8 cellular contexts compared by ENCODE assay signal in the genomic region with DNA sequence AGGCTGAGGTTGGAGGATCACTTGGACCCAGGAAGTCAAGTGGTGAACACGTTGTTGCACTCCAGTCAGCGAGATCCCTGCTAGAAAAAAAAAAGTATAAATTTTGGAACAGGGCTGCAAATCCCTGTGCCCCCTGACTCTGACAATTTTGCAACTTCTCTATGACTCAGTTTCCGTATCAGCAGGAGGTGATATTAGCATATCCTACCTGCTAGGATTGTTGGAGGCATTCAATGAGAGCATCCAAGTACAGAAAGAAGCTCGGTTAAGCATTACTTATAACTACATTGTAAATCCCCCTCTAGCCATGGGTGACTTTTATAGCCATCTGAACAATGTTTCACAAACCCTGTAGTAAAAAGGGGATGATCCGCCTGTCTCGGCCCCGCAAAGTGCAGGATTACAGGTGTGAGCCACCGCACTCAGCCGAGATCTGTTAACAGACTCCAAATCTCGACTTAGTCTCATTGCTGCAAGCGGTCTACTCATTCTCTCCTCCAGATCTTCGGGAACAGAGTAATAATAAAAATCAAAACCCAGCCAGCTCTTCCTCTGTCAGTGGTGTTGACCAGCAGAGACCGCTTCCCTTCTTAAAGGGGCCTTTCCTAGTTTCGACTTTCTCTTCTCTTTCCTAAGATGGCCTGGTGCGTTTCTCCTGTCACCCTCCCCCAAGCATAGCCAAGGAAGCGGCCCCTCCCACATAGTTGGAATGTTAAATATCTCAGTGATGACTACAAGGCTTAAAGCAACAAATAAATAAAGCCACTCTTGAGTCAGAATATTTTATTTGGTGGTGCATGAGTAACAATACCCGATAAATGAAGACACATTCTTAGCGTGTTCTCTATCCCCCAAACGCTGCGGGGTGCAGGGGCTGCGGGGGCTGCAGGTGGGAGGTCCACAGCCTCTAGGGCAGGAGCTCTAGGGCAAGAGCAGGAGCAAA. TPM values are rescaled to one million over a fixed set of nuclear protein-coding genes. Genes with fewer than 3 reads are reported as not detected.
DNase-seq lines count a peak whose midpoint lies in the region; ATAC-seq, FAIRE-seq and TF ChIP-seq lines count a peak whose summit lies in the region.

No MANE protein-coding gene starts in this region.

- H2AFZ ChIP-seq in K562 (ENCODE audit: low read depth, low read length) = peak overlapping the region; percentile 35; the same call in 1 of the 2 replicates

- H3K4me2 ChIP-seq in K562 (ENCODE audit: insufficient read depth, low read length) = no peak overlapping the region; the same call in 1 of the 2 replicates

- H3K27me3 Mint-ChIP-seq in stimulated activated naive CD8-positive, alpha-beta T cell treated with anti-CD3 and anti-CD28 coated beads, Interleukin-15, amount 100 ng/mL, for 72 hours = no peaks in the 10 kb centered on the region

- intact Hi-C loops in K562 (cut with micrococcal nuclease) = no loop called here

- peak overlapping the region; percentile 90 for H3K27ac ChIP-seq in HUES64 (ENCODE audit: low read depth, low read length)
- H3K27ac ChIP-seq in K562 (ENCODE audit: extremely low read depth, low read depth, low read length) = no peak overlapping the region

- no peaks in the 10 kb centered on the region for H3K9me1 ChIP-seq in K562 (ENCODE audit: control insufficient read depth, insufficient read depth, low read length)

- no peak for TF ChIP-seq RAD21 in K562 (CRISPR knock-in tag; conservative IDR thresholded peaks at IDR 0.05 in 1 of 2, IDR thresholded peaks at IDR 0.05 in 1 of 2)

- ATAC-seq in K562 (no peak), HG02623 (IDR thresholded peaks at IDR 0.05; ENCODE audit: unreplicated experiment) (no peak)
- no peak for ATAC-seq in stimulated activated naive CD8-positive, alpha-beta T cell treated with anti-CD3 and anti-CD28 coated beads, Interleukin-15, amount 100 ng/mL, for 72 hours

- H3K4me3 ChIP-seq in HUES64 (ENCODE audit: low read length) = peak overlapping the region; percentile 65
- H3K4me3 ChIP-seq in K562 = no peak overlapping the region

- H3K27me3 ChIP-seq in HUES64 (ENCODE audit: insufficient read depth, low read length) (no peaks in the 10 kb centered on the region), K562 (ENCODE audit: control insufficient read depth in 2 of 2, insufficient read depth in 2 of 2, low read length in 2 of 2) (peaks cover 0 to 4% of the 10 kb centered on the region in 2 experiments; a peak in 1 of 5 replicates)

- POLR2A ChIA-PET in K562 (lab: Yijun Ruan, JAX) = interaction anchor here (0.6 to 1.6 kb wide), 5 partner anchors 10 to 83 kb away, joined by 3 to 6 read pairs (median 3); no protein-coding TSS in a partner anchor

- H3K4me3 Mint-ChIP-seq in stimulated activated naive CD8-positive, alpha-beta T cell treated with anti-CD3 and anti-CD28 coated beads, Interleukin-15, amount 100 ng/mL, for 72 hours = peak overlapping the region; percentile 90 to 98

- H3K9ac ChIP-seq in HUES64 (ENCODE audit: low read depth, low read length) = peak overlapping the region; percentile 66
- no peak overlapping the region for H3K9ac ChIP-seq in K562 (ENCODE audit: insufficient read depth in 1 of 2, low read depth in 2 of 2, low read length in 2 of 2)

- H3K9me3 Mint-ChIP-seq in stimulated activated naive CD8-positive, alpha-beta T cell treated with anti-CD3 and anti-CD28 coated beads, Interleukin-15, amount 100 ng/mL, for 72 hours = no peaks in the 10 kb centered on the region

- in situ Hi-C loops in K562 (cut with MboI) = no loop called here

- BruUV-seq in K562 (replicated peaks; lab: Mats Ljungman, UMichigan) = no TSS peak

- WGBS in HUES64 = 5% methylated on average over 20 of the region's 21 CpGs
- WGBS in K562 (ENCODE audit: insufficient coverage, low coverage, missing lambda C conversion rate) = 39% methylated on average over 20 of the region's 21 CpGs

- no peaks in the 10 kb centered on the region for H3K36me3 ChIP-seq in HUES64 (ENCODE audit: insufficient read depth, low read length)
- no peaks in the 10 kb centered on the region for H3K36me3 ChIP-seq in K562 (ENCODE audit: control insufficient read depth, insufficient read depth, low read length)

- peaks cover 38% of the 10 kb centered on the region for H3K4me1 Mint-ChIP-seq in stimulated activated naive CD8-positive, alpha-beta T cell treated with anti-CD3 and anti-CD28 coated beads, Interleukin-15, amount 100 ng/mL, for 72 hours

- CTCF ChIA-PET in K562 (lab: Yijun Ruan, JAX; ENCODE audit: low intra/inter-chr PET ratio) = no interaction called here

- DNase-seq in AG20443 (ENCODE audit: low spot score) (peak; percentile 93), K562 (ENCODE audit: extremely low read depth in 1 of 4, low spot score in 3 of 4) (peak in 1 of 4 experiments; percentile 17), islet precursor cell (peak; percentile 87), NCI-H510A (lab: John Stamatoyannopoulos, UW) (no peak), NCI-H2171 treated with DMSO at 0.1 percent for 48 hours (lab: John Stamatoyannopoulos, UW) (no peak)
- no peak for DNase-seq in stimulated activated naive CD8-positive, alpha-beta T cell treated with anti-CD3 and anti-CD28 coated beads, Interleukin-15, amount 100 ng/mL, for 72 hours

- no peaks in the 10 kb centered on the region for H3K79me2 ChIP-seq in K562 (ENCODE audit: control insufficient read depth, insufficient read depth, low read length)

- H3K4me1 ChIP-seq in HUES64 (ENCODE audit: insufficient read depth, low read length) (peaks cover 13% of the 10 kb centered on the region; the same call in 1 of the 2 replicates), K562 (replicated peaks in 1 of 2; ENCODE audit: control insufficient read depth in 2 of 2, insufficient read depth in 2 of 2, low read length in 2 of 2) (peaks cover 3 to 12% of the 10 kb centered on the region in 2 experiments; a peak in 4 of 5 replicates)

- TF ChIP-seq POLR2A in K562 (conservative IDR thresholded peaks at IDR 0.05) = no peak

- no peak for TF ChIP-seq CTCF in K562 (IDR thresholded peaks at IDR 0.05 in 2 of 3, conservative IDR thresholded peaks at IDR 0.05 in 1 of 3; ENCODE audit: insufficient read depth in 2 of 3, low read depth in 1 of 3, low read length in 3 of 3)

- TF ChIP-seq EP300 in K562 (IDR thresholded peaks at IDR 0.05; ENCODE audit: low read length) = no peak

- no peak overlapping the region for H3K27ac Mint-ChIP-seq in stimulated activated naive CD8-positive, alpha-beta T cell treated with anti-CD3 and anti-CD28 coated beads, Interleukin-15, amount 100 ng/mL, for 72 hours

- no peak for FAIRE-seq in K562 (lab: Jason Lieb, UNC)

- no peaks in the 10 kb centered on the region for H4K20me1 ChIP-seq in K562 (replicated peaks; ENCODE audit: control insufficient read depth, insufficient read depth, low read length)

- no peaks in the 10 kb centered on the region for H3K9me3 ChIP-seq in HUES64 (ENCODE audit: insufficient read depth, low read depth, low read length)
- H3K9me3 ChIP-seq in K562 (replicated peaks; ENCODE audit: control insufficient read depth, insufficient read depth, low read depth, low read length) = no peaks in the 10 kb centered on the region

TF ChIP-seq in K562, 482 proteins besides CTCF, POLR2A, EP300 and RAD21:
- TF ChIP-seq NRF1 (conservative IDR thresholded peaks at IDR 0.05 in 1 of 2, IDR thresholded peaks at IDR 0.05 in 1 of 2) = no peak
TF ChIP-seq in K562: peak in this region for 0.

RNA-seq across cellular contexts. Expression of a gene that starts 10.3 kb away (rescaled TPM):
- 15.9 TPM for polyA plus RNA-seq in HUES64 (2013, experiment 1 of 2)
- 15.2 TPM for polyA plus RNA-seq in HUES64 (2013, experiment 2 of 2)
- total RNA-seq in K562 (2011; cell fraction: chromatin; rRNA removed; ENCODE audit: low replicate concordance) = 9.5 and 15.2 TPM in 2 replicates
- 8.5 and 9.6 TPM in 2 replicates for total RNA-seq in K562 (2011; cell fraction: nucleolus; rRNA removed)
- 8.5 and 11.8 TPM in 2 replicates for total RNA-seq in K562 (2011; cell fraction: nucleoplasm; rRNA removed)
- 1.0 and 1.2 TPM in 2 replicates for total RNA-seq in K562 (2014; rRNA removed)
- total RNA-seq in K562 (2014; rRNA removed; fragmentation: Illumina TruSeq; extraction: Trizol) = 0.87 and 1.6 TPM in 2 replicates
- total RNA-seq in K562 (2015; rRNA removed; fragmentation: Illumina TruSeq; extraction: Trizol) = 1.4 and 1.5 TPM in 2 replicates
- 8.8 and 9.0 TPM in 2 replicates for total RNA-seq in K562 (2021)
- 0.26 and 0.51 TPM in 2 replicates for polyA plus RNA-seq in K562 (2011; rRNA removed)
- 0.29 and 0.31 TPM in 2 replicates for polyA plus RNA-seq in K562 (2011; cell fraction: cytosol; rRNA removed)
- 2.0 and 2.6 TPM in 2 replicates for polyA plus RNA-seq in K562 (2011; cell fraction: nucleus; rRNA removed)
- 5.1 and 5.2 TPM in 2 replicates for polyA plus RNA-seq in K562 (2012)
- 7.4 and 7.6 TPM in 2 replicates for polyA plus RNA-seq in K562 (2014; fragmentation: Illumina TruSeq; extraction: Trizol)
- under 1 TPM; 0.01 to 0.07 TPM for polyA plus RNA-seq in K562 (2014; fragmentation: Nextera tagmentation; extraction: Ambion mirVana)
- 1.7 and 2.7 TPM in 2 replicates for polyA plus RNA-seq in K562 (2014; rRNA removed)
- 0.90 and 1.2 TPM in 2 replicates for polyA minus RNA-seq in K562 (2011; rRNA and poly(A)+ RNA removed)
- polyA minus RNA-seq in K562 (2011; cell fraction: cytosol; rRNA and poly(A)+ RNA removed) = 1.2 and 1.3 TPM in 2 replicates
- 3.1 and 4.8 TPM in 2 replicates for polyA minus RNA-seq in K562 (2011; cell fraction: nucleus; rRNA and poly(A)+ RNA removed)

RNA-seq across cellular contexts. Expression of a gene that starts 25.7 kb away (rescaled TPM):
- polyA plus RNA-seq in HUES64 (2013, experiment 1 of 2) = not detected
- not detected for polyA plus RNA-seq in HUES64 (2013, experiment 2 of 2)
- total RNA-seq in K562 (2011; cell fraction: chromatin; rRNA removed; ENCODE audit: low replicate concordance) = not detected in 2 replicates
- total RNA-seq in K562 (2011; cell fraction: nucleolus; rRNA removed) = not detected in 2 replicates
- not detected in 2 replicates for total RNA-seq in K562 (2011; cell fraction: nucleoplasm; rRNA removed)
- 0.09 and 0.12 TPM in 2 replicates for total RNA-seq in K562 (2014; rRNA removed)
- 0.03 and 0.04 TPM in 2 replicates for total RNA-seq in K562 (2014; rRNA removed; fragmentation: Illumina TruSeq; extraction: Trizol)
- total RNA-seq in K562 (2015; rRNA removed; fragmentation: Illumina TruSeq; extraction: Trizol) = 0.08 and 0.11 TPM in 2 replicates
- 0.04 and 0.16 TPM in 2 replicates for total RNA-seq in K562 (2021)
- polyA plus RNA-seq in K562 (2011; rRNA removed) = 0.06 and 0.15 TPM in 2 replicates
- polyA plus RNA-seq in K562 (2011; cell fraction: cytosol; rRNA removed) = 0.10 and 0.15 TPM in 2 replicates
- polyA plus RNA-seq in K562 (2011; cell fraction: nucleus; rRNA removed) = 0.07 TPM in 1 of 2 replicates, not detected in the other
- polyA plus RNA-seq in K562 (2012) = 0.14 and 0.37 TPM in 2 replicates
- polyA plus RNA-seq in K562 (2014; fragmentation: Illumina TruSeq; extraction: Trizol) = 0.07 TPM in 1 of 2 replicates, not detected in the other
- polyA plus RNA-seq in K562 (2014; fragmentation: Nextera tagmentation; extraction: Ambion mirVana) = under 1 TPM in 1 of 2 experiments, not detected in 1; 0.04 TPM
- 0.03 and 0.04 TPM in 2 replicates for polyA plus RNA-seq in K562 (2014; rRNA removed)
- not detected in 2 replicates for polyA minus RNA-seq in K562 (2011; rRNA and poly(A)+ RNA removed)
- not detected in 2 replicates for polyA minus RNA-seq in K562 (2011; cell fraction: cytosol; rRNA and poly(A)+ RNA removed)
- not detected in 2 replicates for polyA minus RNA-seq in K562 (2011; cell fraction: nucleus; rRNA and poly(A)+ RNA removed)

Comparison
In these comparisons a context has a peak if more than half of its experiments do, and no peak if none do; other contexts are left out.
1. DNase-seq: peak in AG20443 (single experiment) and islet precursor cell (single experiment); none in stimulated activated naive CD8-positive, alpha-beta T cell treated with anti-CD3 and anti-CD28 coated beads, Interleukin-15, amount 100 ng/mL, for 72 hours (0 of 2), NCI-H510A (single experiment) and NCI-H2171 treated with DMSO at 0.1 percent for 48 hours (single experiment).